Comparison of ENCODE assay signal across 1 cellular context in the genomic region with DNA sequence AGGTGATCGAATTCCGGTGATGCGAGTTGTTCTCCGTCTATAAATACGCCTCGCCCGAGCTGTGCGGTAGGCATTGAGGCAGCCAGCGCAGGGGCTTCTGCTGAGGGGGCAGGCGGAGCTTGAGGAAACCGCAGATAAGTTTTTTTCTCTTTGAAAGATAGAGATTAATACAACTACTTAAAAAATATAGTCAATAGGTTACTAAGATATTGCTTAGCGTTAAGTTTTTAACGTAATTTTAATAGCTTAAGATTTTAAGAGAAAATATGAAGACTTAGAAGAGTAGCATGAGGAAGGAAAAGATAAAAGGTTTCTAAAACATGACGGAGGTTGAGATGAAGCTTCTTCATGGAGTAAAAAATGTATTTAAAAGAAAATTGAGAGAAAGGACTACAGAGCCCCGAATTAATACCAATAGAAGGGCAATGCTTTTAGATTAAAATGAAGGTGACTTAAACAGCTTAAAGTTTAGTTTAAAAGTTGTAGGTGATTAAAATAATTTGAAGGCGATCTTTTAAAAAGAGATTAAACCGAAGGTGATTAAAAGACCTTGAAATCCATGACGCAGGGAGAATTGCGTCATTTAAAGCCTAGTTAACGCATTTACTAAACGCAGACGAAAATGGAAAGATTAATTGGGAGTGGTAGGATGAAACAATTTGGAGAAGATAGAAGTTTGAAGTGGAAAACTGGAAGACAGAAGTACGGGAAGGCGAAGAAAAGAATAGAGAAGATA.
A peak's percentile ranks its signal among the peaks of the same experiment; 100 is the strongest.
TF ChIP-seq lines count a peak whose summit lies in the region.

A gene (plus strand): TSS at position 69 of the 736 bp plus-strand sequence.

TF ChIP-seq in K562, 482 proteins besides CTCF, POLR2A, EP300 and RAD21 (continued from another document):
- TF ChIP-seq, protein P1, sequence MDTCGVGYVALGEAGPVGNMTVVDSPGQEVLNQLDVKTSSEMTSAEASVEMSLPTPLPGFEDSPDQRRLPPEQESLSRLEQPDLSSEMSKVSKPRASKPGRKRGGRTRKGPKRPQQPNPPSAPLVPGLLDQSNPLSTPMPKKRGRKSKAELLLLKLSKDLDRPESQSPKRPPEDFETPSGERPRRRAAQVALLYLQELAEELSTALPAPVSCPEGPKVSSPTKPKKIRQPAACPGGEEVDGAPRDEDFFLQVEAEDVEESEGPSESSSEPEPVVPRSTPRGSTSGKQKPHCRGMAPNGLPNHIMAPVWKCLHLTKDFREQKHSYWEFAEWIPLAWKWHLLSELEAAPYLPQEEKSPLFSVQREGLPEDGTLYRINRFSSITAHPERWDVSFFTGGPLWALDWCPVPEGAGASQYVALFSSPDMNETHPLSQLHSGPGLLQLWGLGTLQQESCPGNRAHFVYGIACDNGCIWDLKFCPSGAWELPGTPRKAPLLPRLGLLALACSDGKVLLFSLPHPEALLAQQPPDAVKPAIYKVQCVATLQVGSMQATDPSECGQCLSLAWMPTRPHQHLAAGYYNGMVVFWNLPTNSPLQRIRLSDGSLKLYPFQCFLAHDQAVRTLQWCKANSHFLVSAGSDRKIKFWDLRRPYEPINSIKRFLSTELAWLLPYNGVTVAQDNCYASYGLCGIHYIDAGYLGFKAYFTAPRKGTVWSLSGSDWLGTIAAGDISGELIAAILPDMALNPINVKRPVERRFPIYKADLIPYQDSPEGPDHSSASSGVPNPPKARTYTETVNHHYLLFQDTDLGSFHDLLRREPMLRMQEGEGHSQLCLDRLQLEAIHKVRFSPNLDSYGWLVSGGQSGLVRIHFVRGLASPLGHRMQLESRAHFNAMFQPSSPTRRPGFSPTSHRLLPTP (IDR thresholded peaks at IDR 0.05; ENCODE audit: borderline replicate concordance, extremely low read depth, insufficient read length): no peak
- peak; percentile 99 for TF ChIP-seq GTF2F1 (IDR thresholded peaks at IDR 0.05; ENCODE audit: low read depth, low read length)
- peak; percentile 96; the same call in 1 of the 2 replicates for TF ChIP-seq TEAD2 (tag; IDR thresholded peaks at IDR 0.05)
- peak; percentile 71; the same call in 1 of the 2 replicates for TF ChIP-seq FOXK1 (CRISPR knock-in tag; IDR thresholded peaks at IDR 0.05; ENCODE audit: borderline replicate concordance)
- TF ChIP-seq BRCA1 (IDR thresholded peaks at IDR 0.05): no peak
- no peak for TF ChIP-seq BRCA1 (CRISPR knock-in tag; IDR thresholded peaks at IDR 0.05)
- peak; percentile 99 for TF ChIP-seq HEY1 (CRISPR knock-in tag; IDR thresholded peaks at IDR 0.05; ENCODE audit: borderline replicate concordance)
